22 cellular contexts compared by ENCODE assay signal in genomic region chr14:91660790-91661189, GRCh38.
A peak's percentile ranks its signal among the peaks of the same experiment; 100 is the strongest.
DNase-seq lines count a peak whose midpoint lies in the region; ATAC-seq and TF ChIP-seq lines count a peak whose summit lies in the region.
"Had no signal": no experiment of that assay in that cellular context is flagged by ENCODE, and none has a peak within 500 bp of the region (broad histone marks: within the 10 kb centered on the region; RNA-seq: fewer than 3 reads in every experiment).

No MANE protein-coding gene starts in this region.

- no peaks in the 10 kb centered on the region for H3K27me3 ChIP-seq in RWPE2 (ENCODE audit: insufficient read depth, poor library complexity, severe bottlenecking)
- H3K27me3 ChIP-seq: BLaER1 treated with 17β-estradiol and CSF1 and Interleukin-3, amounts not matched to agents 10 nM and 100 nM had no signal

- peaks cover 6% of the 10 kb centered on the region for H3K9me3 Mint-ChIP-seq in activated CD4-positive, alpha-beta T cell treated with anti-CD3 and anti-CD28 coated beads, Interleukin-2, amount 10 ng/mL, durations not matched to agents 24 days and 14 days
- H3K9me3 Mint-ChIP-seq: CD4-positive, alpha-beta memory T cell; HFFc6 had no signal

- H3K4me3 ChIP-seq in RWPE2 (ENCODE audit: severe bottlenecking): no peak overlapping the region
- H3K4me3 ChIP-seq: A549; BLaER1 treated with 17β-estradiol and CSF1 and Interleukin-3, amounts not matched to agents 10 nM and 100 nM; HAP-1 had no signal

- H3K4me3 Mint-ChIP-seq in activated CD4-positive, alpha-beta T cell treated with anti-CD3 and anti-CD28 coated beads, Interleukin-2, amount 10 ng/mL, durations not matched to agents 24 days and 14 days: no peak overlapping the region
- H3K4me3 Mint-ChIP-seq: CD14-positive monocyte; CD4-positive, alpha-beta memory T cell; HFFc6 had no signal

- H3K27ac Mint-ChIP-seq in activated CD4-positive, alpha-beta T cell treated with anti-CD3 and anti-CD28 coated beads, Interleukin-2, amount 10 ng/mL, durations not matched to agents 24 days and 14 days: no peak overlapping the region
- H3K27ac Mint-ChIP-seq: CD14-positive monocyte; CD4-positive, alpha-beta memory T cell; HFFc6 had no signal

- no peaks in the 10 kb centered on the region for H3K4me1 Mint-ChIP-seq in activated CD4-positive, alpha-beta T cell treated with anti-CD3 and anti-CD28 coated beads, Interleukin-2, amount 10 ng/mL, durations not matched to agents 24 days and 14 days
- H3K4me1 Mint-ChIP-seq: CD4-positive, alpha-beta memory T cell had no signal

- no peak for TF ChIP-seq CTCF in RWPE2 (IDR thresholded peaks at IDR 0.05; ENCODE audit: poor library complexity, severe bottlenecking)

- peak; percentile 0 for DNase-seq in activated CD4-positive, alpha-beta T cell treated with anti-CD3 and anti-CD28 coated beads, Interleukin-2, amount 10 ng/mL, durations not matched to agents 24 days and 14 days
- DNase-seq in activated CD4-positive, alpha-beta T cell treated with anti-CD3 and anti-CD28 coated beads, Interleukin-2, amount 50 U/mL, for 1 hour: no peak
- DNase-seq in RWPE2 (ENCODE audit: low spot score) (no peak), left colon (no peak), GM19240 (ENCODE audit: insufficient read length, low spot score) (no peak)
- DNase-seq in stimulated activated naive CD4-positive, alpha-beta T cell (lab: John Stamatoyannopoulos, UW): no peak
- DNase-seq: 8988T; ACHN; AML-193; BE2C; Calu3; CD4-positive, alpha-beta memory T cell; COR-L47; DMS79; GF-D8; GOT3; HFFc6 had no signal

- H3K27me3 Mint-ChIP-seq in activated CD4-positive, alpha-beta T cell treated with anti-CD3 and anti-CD28 coated beads, Interleukin-2, amount 10 ng/mL, durations not matched to agents 24 days and 14 days: no peaks in the 10 kb centered on the region
- H3K27me3 Mint-ChIP-seq: CD4-positive, alpha-beta memory T cell had no signal

- H3K9me3 ChIP-seq in RWPE2 (ENCODE audit: severe bottlenecking): no peaks in the 10 kb centered on the region
- H3K9me3 ChIP-seq: A549; BE2C; BLaER1 treated with 17β-estradiol and CSF1 and Interleukin-3, amounts not matched to agents 10 nM and 100 nM; HAP-1 had no signal

- no peaks in the 10 kb centered on the region for H3K36me3 Mint-ChIP-seq in activated CD4-positive, alpha-beta T cell treated with anti-CD3 and anti-CD28 coated beads, Interleukin-2, amount 10 ng/mL, durations not matched to agents 24 days and 14 days (ENCODE audit: low read depth)
- H3K36me3 Mint-ChIP-seq: CD14-positive monocyte had no signal

- no peaks in the 10 kb centered on the region for H3K36me3 ChIP-seq in RWPE2 (ENCODE audit: low read depth)
- H3K36me3 ChIP-seq: BE2C; BLaER1 treated with 17β-estradiol and CSF1 and Interleukin-3, amounts not matched to agents 10 nM and 100 nM; HAP-1 had no signal

- intact Hi-C loops in activated CD4-positive, alpha-beta T cell treated with anti-CD3 and anti-CD28 coated beads, Interleukin-2, amount 10 ng/mL, durations not matched to agents 24 days and 14 days (cut with micrococcal nuclease): no loop called here
- intact Hi-C loops in left colon (cut with DNase I, micrococcal nuclease): no loop called here

- no peaks in the 10 kb centered on the region for H3K4me1 ChIP-seq in RWPE2 (ENCODE audit: insufficient read depth, poor library complexity, severe bottlenecking)
- H3K4me1 ChIP-seq: A549, BE2C, HAP-1 had no signal

- H3K27ac ChIP-seq in RWPE2 (ENCODE audit: poor library complexity, severe bottlenecking): no peak overlapping the region
- H3K27ac ChIP-seq: A549; BLaER1 treated with 17β-estradiol and CSF1 and Interleukin-3, amounts not matched to agents 10 nM and 100 nM had no signal

- ATAC-seq in RWPE2 (ENCODE audit: low read depth): 0 out of 3 replicates have a peak, but pooled peaks have one; percentile 14
- ATAC-seq in left colon: peak; percentile 89
- ATAC-seq in GM21717 (IDR thresholded peaks at IDR 0.05; ENCODE audit: unreplicated experiment): no peak
- ATAC-seq: A549 had no signal
